In genomic region chr6:7505196-7505699, GRCh38 we compare ENCODE assay signal across 9 cellular contexts. TPM values are rescaled to one million over a fixed set of nuclear protein-coding genes. Genes with fewer than 3 reads are reported as not detected.
A peak's percentile ranks its signal among the peaks of the same experiment; 100 is the strongest.
DNase-seq lines count a peak whose midpoint lies in the region; ATAC-seq and TF ChIP-seq lines count a peak whose summit lies in the region.
"Had no signal": no experiment of that assay in that cellular context is flagged by ENCODE, and none has a peak within 500 bp of the region (broad histone marks: within the 10 kb centered on the region; RNA-seq: fewer than 3 reads in every experiment).

No MANE protein-coding gene starts in this region.

- no peak for TF ChIP-seq CTCF in HCT116 (IDR thresholded peaks at IDR 0.05 in 2 of 3, conservative IDR thresholded peaks at IDR 0.05 in 1 of 3; ENCODE audit: borderline replicate concordance in 1 of 3, insufficient read depth in 1 of 3, low read depth in 2 of 3, low read length in 2 of 3)

- CTCF ChIA-PET in HCT116 (lab: Charles Lee), result interaction anchor here (0.9 to 1.1 kb wide), 2 partner anchors 80 to 110 kb away, joined by 3 read pairs; no protein-coding TSS in a partner anchor

- peak; percentile 58 for TF ChIP-seq RAD21 in HCT116 (IDR thresholded peaks at IDR 0.05; ENCODE audit: low read depth)

- no peak overlapping the region for H3K27ac Mint-ChIP-seq in T-helper 2 cell treated with Interferon-gamma antibody and Interleukin-4, amounts not matched to agents 5 μg/mL and 100 μg/mL, for 36 hours
- H3K27ac Mint-ChIP-seq: activated naive CD8-positive, alpha-beta T cell had no signal

- no peaks in the 10 kb centered on the region for H3K9me2 ChIP-seq in HCT116 (ENCODE audit: insufficient read depth)

- H4K20me1 ChIP-seq in HCT116 (ENCODE audit: insufficient read depth), result no peaks in the 10 kb centered on the region

- RAD21 ChIA-PET in HCT116 (lab: Charles Lee; ENCODE audit: low non-redundant PET in 1 of 2, low total read pairs in 2 of 2, uncharacterized antibody in 2 of 2, unreplicated experiment in 2 of 2), result interaction anchor here in 1 of 2 experiments (0.9 to 1.3 kb wide), 2 partner anchors 34 to 80 kb away, joined by 3 read pairs; no protein-coding TSS in a partner anchor

- H3K36me3 ChIP-seq in ACC112 (ENCODE audit: insufficient read depth, low read length) (no peaks in the 10 kb centered on the region), HCT116 (ENCODE audit: control insufficient read depth in 1 of 2, insufficient read depth in 2 of 2, low read length in 2 of 2) (no peaks in the 10 kb centered on the region)

- no peak overlapping the region for H2AFZ ChIP-seq in ACC112 (ENCODE audit: low read length, unreplicated experiment)
- peak overlapping the region; percentile 72 for H2AFZ ChIP-seq in HCT116 (ENCODE audit: low read depth, low read length, poor library complexity, severe bottlenecking)

- TF ChIP-seq POLR2A in HCT116 (IDR thresholded peaks at IDR 0.05; ENCODE audit: borderline replicate concordance, extremely low read depth, insufficient read depth, insufficient read length), result no peak

- peak overlapping the region; percentile 7; the same call in 1 of the 2 replicates for H3K27ac ChIP-seq in ACC112 (ENCODE audit: low read depth, low read length)
- H3K27ac ChIP-seq in HCT116 (ENCODE audit: low read depth, low read length), result peak overlapping the region; percentile 52
- H3K27ac ChIP-seq in epithelial cell of prostate, result peak overlapping the region; percentile 98

- POLR2A ChIA-PET in HCT116 (lab: Charles Lee), result interaction anchor here (1.2 to 1.5 kb wide), 3 partner anchors 14 to 36 kb away, joined by 3 to 4 read pairs (median 3); partner anchors contain the start of gene DSP

- H3K4me3 ChIP-seq in ACC112 (ENCODE audit: low read depth, low read length), result no peak overlapping the region; the same call in 1 of the 2 replicates
- peak overlapping the region; percentile 15 to 52; a peak in 3 of 4 replicates for H3K4me3 ChIP-seq in HCT116 (replicated peaks in 1 of 2; ENCODE audit: low read depth in 1 of 2, low read length in 2 of 2)

- no peaks in the 10 kb centered on the region for H3K36me3 Mint-ChIP-seq in T-helper 2 cell treated with Interferon-gamma antibody and Interleukin-4, amounts not matched to agents 5 μg/mL and 100 μg/mL, for 36 hours (ENCODE audit: low read depth)
- H3K36me3 Mint-ChIP-seq: activated naive CD8-positive, alpha-beta T cell had no signal

- DNase-seq in HCT116 (ENCODE audit: low read depth, low spot score), result peak; percentile 98
- DNase-seq in NOMO-1 (lab: John Stamatoyannopoulos, UW; ENCODE audit: unreplicated experiment in 2 of 2), result peak; percentile 46 to 53
- peak; percentile 100 for DNase-seq in epithelial cell of prostate (ENCODE audit: low read depth, low spot score)
- peak; percentile 60 for DNase-seq in non-pigmented ciliary epithelial cell (ENCODE audit: low read depth)
- no peak for DNase-seq in Kasumi-1 (lab: John Stamatoyannopoulos, UW)
- no peak for DNase-seq in T-helper 2 cell treated with Interferon-gamma antibody and Interleukin-4, amounts not matched to agents 5 μg/mL and 100 μg/mL, for 36 hours (ENCODE audit: low spot score)
- DNase-seq in NCI-H1092 (lab: John Stamatoyannopoulos, UW), result no peak

- ATAC-seq in HCT116, result peak; percentile 96

- no peaks in the 10 kb centered on the region for H3K9me3 ChIP-seq in HCT116 (ENCODE audit: control insufficient read depth in 1 of 2, insufficient read depth in 1 of 2, low read depth in 1 of 2, low read length in 2 of 2)

- H3K27me3 ChIP-seq in ACC112 (ENCODE audit: insufficient read depth, low read length) (no peaks in the 10 kb centered on the region), HCT116 (ENCODE audit: insufficient read depth, low read length) (no peaks in the 10 kb centered on the region)

- peak overlapping the region; percentile 57 for H3K9ac ChIP-seq in HCT116 (ENCODE audit: low read length)

- peak overlapping the region; percentile 82 for H3K4me2 ChIP-seq in HCT116 (ENCODE audit: low read length)

- H3K4me1 ChIP-seq in ACC112 (ENCODE audit: control insufficient read depth, insufficient read depth, low read length, unreplicated experiment) (peaks cover 11% of the 10 kb centered on the region), HCT116 (ENCODE audit: control insufficient read depth in 1 of 2, insufficient read depth in 2 of 2, low read length in 2 of 2) (peaks cover 24 to 44% of the 10 kb centered on the region in 2 experiments)

- H3K79me2 ChIP-seq in ACC112 (ENCODE audit: control insufficient read depth, insufficient read depth, low read length, unreplicated experiment), result no peaks in the 10 kb centered on the region
- no peaks in the 10 kb centered on the region for H3K79me2 ChIP-seq in HCT116 (ENCODE audit: insufficient read depth, low read length)

- no peak overlapping the region for H3K4me3 Mint-ChIP-seq in T-helper 2 cell treated with Interferon-gamma antibody and Interleukin-4, amounts not matched to agents 5 μg/mL and 100 μg/mL, for 36 hours
- H3K4me3 Mint-ChIP-seq: activated naive CD8-positive, alpha-beta T cell had no signal

- H3K27me3 Mint-ChIP-seq in T-helper 2 cell treated with Interferon-gamma antibody and Interleukin-4, amounts not matched to agents 5 μg/mL and 100 μg/mL, for 36 hours (ENCODE audit: low read depth), result no peaks in the 10 kb centered on the region

- no peaks in the 10 kb centered on the region for H3K9me3 Mint-ChIP-seq in T-helper 2 cell treated with Interferon-gamma antibody and Interleukin-4, amounts not matched to agents 5 μg/mL and 100 μg/mL, for 36 hours

- no peaks in the 10 kb centered on the region for H3K4me1 Mint-ChIP-seq in T-helper 2 cell treated with Interferon-gamma antibody and Interleukin-4, amounts not matched to agents 5 μg/mL and 100 μg/mL, for 36 hours (ENCODE audit: low read depth)

- intact Hi-C loops in HCT116 (cut with micrococcal nuclease), result loop anchor here (1.0 kb wide), 1 partner anchor 32 kb away; no protein-coding TSS in a partner anchor

- BruUV-seq in HCT116 (replicated peaks; lab: Mats Ljungman, UMichigan), result no TSS peak

TF ChIP-seq in HCT116, 20 proteins besides CTCF, POLR2A, EP300 and RAD21 (continues in another document):
- TF ChIP-seq CEBPB (IDR thresholded peaks at IDR 0.05; ENCODE audit: low read depth) (peak; percentile 81), ATF3 (IDR thresholded peaks at IDR 0.05) (no peak; the same call in 1 of the 2 replicates), YY1 (IDR thresholded peaks at IDR 0.05; ENCODE audit: extremely low read depth, insufficient replicate concordance, low read depth, low read length) (peak; percentile 54), SP1 (IDR thresholded peaks at IDR 0.05; ENCODE audit: low read depth) (peak; percentile 97), TCF7L2 (IDR thresholded peaks at IDR 0.05; ENCODE audit: borderline replicate concordance, extremely low read depth, insufficient read depth, insufficient read length) (peak; percentile 68), SRF (IDR thresholded peaks at IDR 0.05; ENCODE audit: low read depth) (peak; percentile 67), SIN3A (IDR thresholded peaks at IDR 0.05; ENCODE audit: low read depth) (peak; percentile 91), FOSL1 (IDR thresholded peaks at IDR 0.05; ENCODE audit: low read depth) (peak; percentile 98), ZFX (IDR thresholded peaks at IDR 0.05) (no peak), EGR1 (IDR thresholded peaks at IDR 0.05; ENCODE audit: low read depth) (peak; percentile 89), JUND (IDR thresholded peaks at IDR 0.05) (peak; percentile 98), CBX3 (IDR thresholded peaks at IDR 0.05; ENCODE audit: low read depth) (peak; percentile 98), ELF1 (IDR thresholded peaks at IDR 0.05; ENCODE audit: borderline replicate concordance, low read depth) (no peak), POLR2AphosphoS5 (IDR thresholded peaks at IDR 0.05; ENCODE audit: low read depth, low read length) (peak; percentile 64), EZH2phosphoT487 (IDR thresholded peaks at IDR 0.05; ENCODE audit: borderline replicate concordance) (no peak), ZNF274 (IDR thresholded peaks at IDR 0.05; ENCODE audit: low read depth, low read length) (no peak)
- TF ChIP-seq, protein P1, sequence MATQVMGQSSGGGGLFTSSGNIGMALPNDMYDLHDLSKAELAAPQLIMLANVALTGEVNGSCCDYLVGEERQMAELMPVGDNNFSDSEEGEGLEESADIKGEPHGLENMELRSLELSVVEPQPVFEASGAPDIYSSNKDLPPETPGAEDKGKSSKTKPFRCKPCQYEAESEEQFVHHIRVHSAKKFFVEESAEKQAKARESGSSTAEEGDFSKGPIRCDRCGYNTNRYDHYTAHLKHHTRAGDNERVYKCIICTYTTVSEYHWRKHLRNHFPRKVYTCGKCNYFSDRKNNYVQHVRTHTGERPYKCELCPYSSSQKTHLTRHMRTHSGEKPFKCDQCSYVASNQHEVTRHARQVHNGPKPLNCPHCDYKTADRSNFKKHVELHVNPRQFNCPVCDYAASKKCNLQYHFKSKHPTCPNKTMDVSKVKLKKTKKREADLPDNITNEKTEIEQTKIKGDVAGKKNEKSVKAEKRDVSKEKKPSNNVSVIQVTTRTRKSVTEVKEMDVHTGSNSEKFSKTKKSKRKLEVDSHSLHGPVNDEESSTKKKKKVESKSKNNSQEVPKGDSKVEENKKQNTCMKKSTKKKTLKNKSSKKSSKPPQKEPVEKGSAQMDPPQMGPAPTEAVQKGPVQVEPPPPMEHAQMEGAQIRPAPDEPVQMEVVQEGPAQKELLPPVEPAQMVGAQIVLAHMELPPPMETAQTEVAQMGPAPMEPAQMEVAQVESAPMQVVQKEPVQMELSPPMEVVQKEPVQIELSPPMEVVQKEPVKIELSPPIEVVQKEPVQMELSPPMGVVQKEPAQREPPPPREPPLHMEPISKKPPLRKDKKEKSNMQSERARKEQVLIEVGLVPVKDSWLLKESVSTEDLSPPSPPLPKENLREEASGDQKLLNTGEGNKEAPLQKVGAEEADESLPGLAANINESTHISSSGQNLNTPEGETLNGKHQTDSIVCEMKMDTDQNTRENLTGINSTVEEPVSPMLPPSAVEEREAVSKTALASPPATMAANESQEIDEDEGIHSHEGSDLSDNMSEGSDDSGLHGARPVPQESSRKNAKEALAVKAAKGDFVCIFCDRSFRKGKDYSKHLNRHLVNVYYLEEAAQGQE (IDR thresholded peaks at IDR 0.05; ENCODE audit: low read depth), result no peak
- TF ChIP-seq, protein P2, sequence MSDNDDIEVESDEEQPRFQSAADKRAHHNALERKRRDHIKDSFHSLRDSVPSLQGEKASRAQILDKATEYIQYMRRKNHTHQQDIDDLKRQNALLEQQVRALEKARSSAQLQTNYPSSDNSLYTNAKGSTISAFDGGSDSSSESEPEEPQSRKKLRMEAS (IDR thresholded peaks at IDR 0.05), result peak; percentile 85

RNA-seq across cellular contexts. Expression of gene DSP, which starts 36.2 kb away (rescaled TPM):
- total RNA-seq in HCT116 (2021; ENCODE audit: unreplicated experiment), result 104 TPM
- polyA plus RNA-seq in HCT116 (2012), result 56.2 and 65.6 TPM in 2 replicates

Comparison
In these comparisons a context has a peak if more than half of its experiments do, and no peak if none do; other contexts are left out.
1. H3K27ac ChIP-seq: peak in every context shown above with its lines; median percentile 98 in epithelial cell of prostate; 52 in HCT116; 7 in ACC112.
2. DNase-seq: peak in HCT116 (single experiment), NOMO-1 (2 of 2), epithelial cell of prostate (single experiment) and non-pigmented ciliary epithelial cell (single experiment); none in Kasumi-1 (0 of 2), T-helper 2 cell treated with Interferon-gamma antibody and Interleukin-4, amounts not matched to agents 5 μg/mL and 100 μg/mL, for 36 hours (single experiment) and NCI-H1092 (single experiment).